In the genomic region with DNA sequence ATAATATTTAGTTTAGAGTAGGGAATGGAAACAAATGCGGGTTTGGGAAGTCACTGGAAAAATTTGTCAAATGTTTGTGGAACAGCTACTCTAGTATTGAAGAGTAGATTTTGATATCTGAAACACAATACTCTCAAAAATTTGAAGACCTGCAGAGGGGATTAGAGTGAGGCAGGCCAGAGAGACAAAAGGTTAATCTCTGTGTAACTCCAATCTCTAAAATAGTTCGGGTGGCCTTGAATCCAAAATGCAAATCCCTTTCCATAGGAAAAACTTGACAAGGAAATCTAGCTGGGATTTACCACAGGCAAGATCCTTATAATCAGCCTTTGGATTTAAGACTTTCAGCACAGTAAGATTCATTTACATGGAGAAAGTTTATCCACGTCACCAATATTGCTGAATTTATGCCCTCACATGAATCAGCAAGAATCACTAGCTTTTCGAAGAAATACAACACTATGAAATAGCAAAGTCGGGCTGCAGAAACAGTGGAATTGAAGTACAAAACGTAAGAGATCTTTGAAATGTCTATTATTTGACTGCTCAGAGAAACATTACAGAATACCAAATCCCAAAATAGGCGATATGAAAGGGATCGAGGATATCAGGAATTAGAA, we compare ENCODE assay signal across 31 cellular contexts.
"Had no signal": no experiment of that assay in that cellular context is flagged by ENCODE, and none has a peak within 500 bp of the region (broad histone marks: within the 10 kb centered on the region; RNA-seq: fewer than 3 reads in every experiment).

No MANE protein-coding gene starts in this region.

- H3K36me3 Mint-ChIP-seq: immature natural killer cell, mesothelial cell of epicardium, naive B cell had no signal

- ATAC-seq: effector memory CD8-positive, alpha-beta T cell; heart left ventricle; left colon; upper lobe of right lung had no signal

- H3K9me3 ChIP-seq: right atrium auricular region, suprapubic skin, tibial artery, upper lobe of right lung had no signal

- H3K36me3 ChIP-seq: brain microvascular endothelial cell, heart left ventricle, right atrium auricular region, spleen, suprapubic skin, tibial artery, upper lobe of right lung had no signal

- H3K27ac ChIP-seq: brain microvascular endothelial cell, coronary artery, heart left ventricle, right atrium auricular region, spleen, suprapubic skin, tibial artery, upper lobe of right lung, VCaP had no signal

- H3K4me1 Mint-ChIP-seq: activated CD4-positive, alpha-beta memory T cell treated with anti-CD3 and anti-CD28 coated beads, Interleukin-2, amount 10 ng/mL, durations not matched to agents 7 days and 5 days; immature natural killer cell; naive B cell; nephron progenitor cell had no signal

- H3K4me3 ChIP-seq: coronary artery, heart left ventricle, right atrium auricular region, spleen, suprapubic skin, tibial artery, upper lobe of right lung had no signal

- H3K9me3 Mint-ChIP-seq: nephron progenitor cell had no signal

- H3K27me3 Mint-ChIP-seq: activated CD4-positive, alpha-beta memory T cell treated with anti-CD3 and anti-CD28 coated beads, Interleukin-2, amount 10 ng/mL, durations not matched to agents 7 days and 5 days; activated T-cell treated with anti-CD3 and anti-CD28 coated beads, Interleukin-2, amount 50 U/mL, for 24 hours; effector memory CD8-positive, alpha-beta T cell; naive B cell had no signal

- H3K4me1 ChIP-seq: heart left ventricle, right atrium auricular region, spleen, suprapubic skin, tibial artery, upper lobe of right lung had no signal

- H3K4me3 Mint-ChIP-seq: activated CD4-positive, alpha-beta memory T cell treated with anti-CD3 and anti-CD28 coated beads, Interleukin-2, amount 10 ng/mL, durations not matched to agents 7 days and 5 days; activated T-cell treated with anti-CD3 and anti-CD28 coated beads, Interleukin-2, amount 50 U/mL, for 24 hours; effector memory CD8-positive, alpha-beta T cell; immature natural killer cell; mesothelial cell of epicardium; naive B cell; nephron progenitor cell had no signal

- H3K27me3 ChIP-seq: brain microvascular endothelial cell, heart left ventricle, right atrium auricular region, spleen, suprapubic skin, tibial artery, upper lobe of right lung had no signal

- DNase-seq: activated CD4-positive, alpha-beta memory T cell treated with anti-CD3 and anti-CD28 coated beads, Interleukin-2, amount 10 ng/mL, durations not matched to agents 7 days and 5 days; activated CD4-positive, alpha-beta T cell treated with anti-CD3 and anti-CD28 coated beads for 4 hours; activated CD8-positive, alpha-beta memory T cell treated with anti-CD3 and anti-CD28 coated beads, Interleukin-2, amount 50 U/mL, for 48 hours; activated gamma-delta T cell; activated naive CD4-positive, alpha-beta T cell treated with anti-CD3 and anti-CD28 coated beads, Interleukin-2, amount 50 U/mL, for 16 hours; activated T-cell treated with anti-CD3 and anti-CD28 coated beads, Interleukin-2, amount 50 U/mL, for 24 hours; amniotic stem cell; brain microvascular endothelial cell; effector memory CD8-positive, alpha-beta T cell; erythroblast; heart left ventricle; hypothalamus; immature natural killer cell; kidney; left colon; mammary epithelial cell; naive B cell; nephron progenitor cell; occipital lobe; spleen; stimulated activated naive CD4-positive, alpha-beta T cell; T-helper 9 cell; tibial artery; upper lobe of right lung had no signal

- H3K27ac Mint-ChIP-seq: activated CD4-positive, alpha-beta memory T cell treated with anti-CD3 and anti-CD28 coated beads, Interleukin-2, amount 10 ng/mL, durations not matched to agents 7 days and 5 days; activated T-cell treated with anti-CD3 and anti-CD28 coated beads, Interleukin-2, amount 50 U/mL, for 24 hours; effector memory CD8-positive, alpha-beta T cell; immature natural killer cell; mesothelial cell of epicardium; naive B cell; nephron progenitor cell had no signal

- FAIRE-seq: astrocyte, TTC549 had no signal
